8 cellular contexts compared by ENCODE assay signal in the genomic region with DNA sequence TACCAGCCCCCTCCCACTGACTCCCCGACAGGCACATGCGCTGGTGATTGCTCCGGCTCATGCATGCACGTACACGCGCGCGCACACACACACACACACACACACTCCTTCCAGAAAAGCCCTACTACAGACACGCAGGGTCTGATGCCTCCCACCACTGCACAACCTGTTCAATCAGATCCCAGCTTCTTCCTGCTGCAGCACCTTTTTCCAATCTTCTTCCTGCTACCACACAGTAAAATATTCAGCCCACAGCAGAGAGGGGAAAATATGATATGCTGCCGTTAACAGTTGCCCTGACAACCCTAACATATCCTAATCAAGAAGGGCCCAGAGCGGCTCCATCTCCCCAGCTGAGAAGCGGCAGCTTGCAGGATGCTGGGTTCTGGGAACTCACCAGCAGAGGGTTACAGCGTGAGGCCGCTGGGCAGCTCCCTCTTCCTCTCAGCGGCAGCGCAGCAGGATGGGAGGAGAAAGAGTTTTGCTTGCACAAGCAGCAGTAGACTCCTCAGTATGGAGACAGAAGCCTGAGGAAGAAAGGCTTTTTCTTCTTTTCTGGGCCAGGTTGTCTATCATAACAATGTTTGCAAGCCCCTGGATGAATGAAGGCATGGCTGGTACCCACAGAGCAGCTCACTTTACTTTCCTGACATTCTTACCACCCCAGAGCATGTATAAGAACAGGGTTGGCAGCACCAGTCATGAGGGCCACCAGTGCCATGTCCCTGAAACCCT.
A peak's percentile ranks its signal among the peaks of the same experiment; 100 is the strongest.
DNase-seq lines count a peak whose midpoint lies in the region.

No MANE protein-coding gene starts in this region.

- no peaks in the 10 kb centered on the region for H3K27me3 ChIP-seq in rectal smooth muscle tissue (ENCODE audit: control insufficient read depth, insufficient read depth, low read length)

- H3K4me1 ChIP-seq in rectal smooth muscle tissue (ENCODE audit: control insufficient read depth, insufficient read depth, low read length): peaks cover 3% of the 10 kb centered on the region

- H3K9ac ChIP-seq in rectal smooth muscle tissue (ENCODE audit: low read length): no peak overlapping the region

- H3K36me3 ChIP-seq in rectal smooth muscle tissue (ENCODE audit: control insufficient read depth, insufficient read depth, low read length): no peaks in the 10 kb centered on the region

- peak overlapping the region; percentile 16 for H3K4me3 ChIP-seq in rectal smooth muscle tissue (ENCODE audit: low read length)

- DNase-seq in activated CD4-positive, alpha-beta T cell treated with anti-CD3 and anti-CD28 coated beads for 48 hours: peak; percentile 64
- DNase-seq in activated CD4-positive, alpha-beta T cell treated with anti-CD3 and anti-CD28 coated beads for 1 hour: no peak
- DNase-seq in NCI-H526 treated with DMSO at 0.1 percent for 48 hours (lab: John Stamatoyannopoulos, UW) (peak; percentile 78), amygdala (lab: John Stamatoyannopoulos, UW) (peak in 54 of 56 donors; percentile 38 to 90 (median 74)), hepatic stellate cell (ENCODE audit: low spot score) (peak; percentile 58), HUDEP-2 (lab: John Stamatoyannopoulos, UW; ENCODE audit: unreplicated experiment in 76 of 76) (no peak), NCI-H1048 (lab: John Stamatoyannopoulos, UW) (no peak)

- no peak overlapping the region for H3K27ac ChIP-seq in rectal smooth muscle tissue (ENCODE audit: low read depth, low read length)

Comparison
In these comparisons a context has a peak if more than half of its experiments do, and no peak if none do; other contexts are left out.
1. DNase-seq: peak in activated CD4-positive, alpha-beta T cell treated with anti-CD3 and anti-CD28 coated beads for 48 hours (single experiment), NCI-H526 treated with DMSO at 0.1 percent for 48 hours (single experiment), amygdala (54 of 56) and hepatic stellate cell (single experiment); none in activated CD4-positive, alpha-beta T cell treated with anti-CD3 and anti-CD28 coated beads for 1 hour (single experiment), HUDEP-2 (0 of 76) and NCI-H1048 (single experiment).